1 cellular context compared by ENCODE assay signal in genomic region chr20:34362502-34363061, GRCh38.
TF ChIP-seq lines count a peak whose summit lies in the region.

No MANE protein-coding gene starts in this region.

TF ChIP-seq in GM23338, 12 proteins besides CTCF, POLR2A, EP300 and RAD21 (continued from another document):
- no peak for TF ChIP-seq ZNF462 (CRISPR knock-in tag; IDR thresholded peaks at IDR 0.05)
- no peak for TF ChIP-seq ZNF114 (CRISPR knock-in tag; IDR thresholded peaks at IDR 0.05)
- TF ChIP-seq STAT1 (IDR thresholded peaks at IDR 0.05; ENCODE audit: unreplicated experiment): no peak
- no peak for TF ChIP-seq NANOG (IDR thresholded peaks at IDR 0.05; ENCODE audit: borderline replicate concordance)
- no peak for TF ChIP-seq EZH2phosphoT487 (IDR thresholded peaks at IDR 0.05; ENCODE audit: unreplicated experiment)
